Comparison of ENCODE assay signal across 8 cellular contexts in genomic region chr1:52552236-52552504, GRCh38. TPM values are rescaled to one million over a fixed set of nuclear protein-coding genes. Genes with fewer than 3 reads are reported as not detected.
DNase-seq lines count a peak whose midpoint lies in the region; FAIRE-seq and TF ChIP-seq lines count a peak whose summit lies in the region.

No MANE protein-coding gene starts in this region.

- H3K27me3 Mint-ChIP-seq in type B pancreatic cell, result no peaks in the 10 kb centered on the region

- H3K27ac Mint-ChIP-seq in type B pancreatic cell, result no peak overlapping the region

- H3K27ac ChIP-seq in iPS-18a (ENCODE audit: low read length), result no peak overlapping the region
- H3K27ac ChIP-seq in spleen, result peak overlapping the region; percentile 76 to 96 (median 95)

- H3K4me3 ChIP-seq in AG10803 (ENCODE audit: low read length), result peak overlapping the region; percentile 81
- H3K4me3 ChIP-seq in iPS-18a (ENCODE audit: low read length), result peak overlapping the region; percentile 84
- peak overlapping the region; percentile 71 to 90 (median 88) for H3K4me3 ChIP-seq in spleen

- no peak overlapping the region for H3K4me3 Mint-ChIP-seq in type B pancreatic cell

- H3K27me3 ChIP-seq in iPS-18a (ENCODE audit: control insufficient read depth, insufficient read depth, low read length), result peaks cover 7% of the 10 kb centered on the region
- H3K27me3 ChIP-seq in spleen (replicated peaks in 1 of 7), result no peaks in the 10 kb centered on the region

- H3K4me1 ChIP-seq in iPS-18a (ENCODE audit: control insufficient read depth, low read depth, low read length) (peaks cover 17% of the 10 kb centered on the region), spleen (peaks cover 18 to 69% (median 39%) of the 10 kb centered on the region in 6 donors)

- H3K9me3 Mint-ChIP-seq in type B pancreatic cell, result no peaks in the 10 kb centered on the region

- 0 to 1% (median 0%) methylated on average over 14 of the region's 14 CpGs for WGBS in spleen, 5 donors

- intact Hi-C loops in spleen (cut with DNase I; ENCODE audit: low total_unique reads), result loop anchor here (10.0 kb wide), 1 partner anchor 133 kb away; no protein-coding TSS in a partner anchor

- no peak for TF ChIP-seq POLR2A in spleen (IDR thresholded peaks at IDR 0.05)

- no peaks in the 10 kb centered on the region for H3K36me3 ChIP-seq in iPS-18a (ENCODE audit: control insufficient read depth, low read depth, low read length)
- no peaks in the 10 kb centered on the region for H3K36me3 ChIP-seq in spleen

- no peak for TF ChIP-seq CTCF in AG10803 (conservative IDR thresholded peaks at IDR 0.05; ENCODE audit: low read length)
- peak in 1 of 11 experiments; percentile 13 for TF ChIP-seq CTCF in spleen (IDR thresholded peaks at IDR 0.05 in 8 of 11, conservative IDR thresholded peaks at IDR 0.05 in 3 of 11)
- TF ChIP-seq CTCF in type B pancreatic cell (conservative IDR thresholded peaks at IDR 0.05), result no peak

- DNase-seq in AG10803 (ENCODE audit: low read depth), result peak; percentile 66
- no peak for DNase-seq in GM19239 (ENCODE audit: insufficient read length, low spot score)
- DNase-seq in LHCN-M2 (ENCODE audit: low read depth), result peak; percentile 40
- DNase-seq in T follicular helper cell (ENCODE audit: low read depth), result peak; percentile 72
- peak; percentile 13 for DNase-seq in amniotic stem cell (lab: John Stamatoyannopoulos, UW)
- DNase-seq in spleen, result peak; percentile 82
- DNase-seq in type B pancreatic cell (ENCODE audit: extremely low spot score, unreplicated experiment), result no peak

- peak; percentile 91 for FAIRE-seq in GM19239 (lab: Jason Lieb, UNC)

- H3K9me3 ChIP-seq in iPS-18a (ENCODE audit: control insufficient read depth, low read depth, low read length), result no peaks in the 10 kb centered on the region
- no peaks in the 10 kb centered on the region for H3K9me3 ChIP-seq in spleen

- H3K36me3 Mint-ChIP-seq in type B pancreatic cell, result peaks cover 4% of the 10 kb centered on the region

- peaks cover 29% of the 10 kb centered on the region for H3K4me1 Mint-ChIP-seq in type B pancreatic cell (ENCODE audit: unreplicated experiment)

- H3K9ac ChIP-seq in iPS-18a (ENCODE audit: low read length), result peak overlapping the region; percentile 82

RNA-seq across cellular contexts. Expression of gene TUT4, which starts 0.7 kb away (rescaled TPM):
- total RNA-seq in LHCN-M2 (2014; rRNA removed) (23.1 and 28.4 TPM in 2 replicates), spleen (100 to 1,000 TPM in 1 of 7 donors, 10 to 100 TPM in 6; 74.1 to 120 (median 84.6) TPM), type B pancreatic cell (ENCODE audit: low replicate concordance) (69.4 and 108 TPM in 2 replicates)
- 10.2 TPM for polyA plus RNA-seq in LHCN-M2 (2012)
- polyA plus RNA-seq in spleen, result 10 to 100 TPM; 31.7 to 45.6 (median 35.8) TPM

RNA-seq across cellular contexts. Expression of gene GPX7, which starts 50.0 kb away (rescaled TPM):
- 32.4 and 36.3 TPM in 2 replicates for total RNA-seq in LHCN-M2 (2014; rRNA removed)
- polyA plus RNA-seq in LHCN-M2 (2012), result 31.5 TPM
- total RNA-seq in spleen, result 10 to 100 TPM in 4 of 7 donors, 1 to 10 TPM in 3; 6.4 to 24.7 (median 12.9) TPM
- 10 to 100 TPM; 13.8 to 23.5 (median 17.9) TPM for polyA plus RNA-seq in spleen
- 20.4 and 35.4 TPM in 2 replicates for total RNA-seq in type B pancreatic cell (ENCODE audit: low replicate concordance)

Comparison
In these comparisons a context has a peak if more than half of its experiments do, and no peak if none do; other contexts are left out.
1. DNase-seq: peak in AG10803 (single experiment), LHCN-M2 (single experiment), T follicular helper cell (single experiment), amniotic stem cell (single experiment) and spleen (single experiment); none in GM19239 (single experiment) and type B pancreatic cell (single experiment).
2. Peak in every context shown above with its lines, with median percentiles within 50 percentile points of each other: H3K4me3 ChIP-seq.